Comparison of ENCODE assay signal across 11 cellular contexts in the genomic region with DNA sequence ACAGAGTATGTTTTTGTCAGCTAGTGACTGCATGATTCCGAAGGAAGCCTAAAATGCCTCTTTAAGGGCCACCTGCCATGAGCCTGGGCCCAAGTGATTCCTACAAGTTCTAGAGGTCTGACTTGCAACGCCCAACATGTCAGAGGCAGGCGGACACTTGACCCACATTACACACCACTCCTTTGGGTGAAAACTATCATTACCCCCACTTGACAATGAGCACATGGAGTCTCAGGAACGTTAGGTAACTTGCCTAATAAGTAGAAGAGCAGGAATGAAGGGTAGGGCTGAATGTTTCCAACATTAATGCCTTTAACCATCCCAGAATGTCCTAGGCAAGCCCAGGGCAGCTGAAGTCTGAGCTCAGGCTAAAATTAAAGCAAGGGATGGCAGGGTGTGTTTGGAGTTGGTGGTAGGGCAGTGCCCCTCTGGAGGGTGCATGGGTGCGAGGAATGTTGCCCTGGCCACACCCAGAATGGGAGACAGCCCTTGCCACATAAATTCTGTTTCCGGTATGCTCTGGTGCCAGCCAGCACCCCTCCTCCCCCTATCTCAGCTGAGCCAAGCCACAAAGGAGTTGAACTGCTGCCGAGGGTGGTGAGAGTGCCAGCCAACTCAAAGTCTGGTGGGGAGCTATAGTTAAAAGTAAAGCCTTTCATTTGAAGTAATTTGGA. TPM values are rescaled to one million over a fixed set of nuclear protein-coding genes. Genes with fewer than 3 reads are reported as not detected.
DNase-seq lines count a peak whose midpoint lies in the region; ATAC-seq, FAIRE-seq and TF ChIP-seq lines count a peak whose summit lies in the region.
"Had no signal": no experiment of that assay in that cellular context is flagged by ENCODE, and none has a peak within 500 bp of the region (broad histone marks: within the 10 kb centered on the region; RNA-seq: fewer than 3 reads in every experiment).

No MANE protein-coding gene starts in this region.

- H3K27me3 Mint-ChIP-seq in astrocyte (ENCODE audit: low read depth, unreplicated experiment), result peaks cover 15% of the 10 kb centered on the region
- no peaks in the 10 kb centered on the region for H3K27me3 Mint-ChIP-seq in activated T-helper 2 cell treated with anti-CD3 and anti-CD28 coated beads, Interferon-gamma antibody, Interleukin-2, Interleukin-4, amounts not matched to agents 10 μg/mL and 5 μg/mL and 100 μg/mL, durations not matched to agents 14 hours and 24 hours and 36 hours (ENCODE audit: low read depth)

- peaks cover 3% of the 10 kb centered on the region for H3K27me3 ChIP-seq in astrocyte (ENCODE audit: insufficient read depth, low read length)
- no peaks in the 10 kb centered on the region for H3K27me3 ChIP-seq in lower lobe of right lung (ENCODE audit: low read depth)
- H3K27me3 ChIP-seq in adrenal gland, result no peaks in the 10 kb centered on the region

- H3K4me3 Mint-ChIP-seq in astrocyte (ENCODE audit: unreplicated experiment), result no peak overlapping the region
- no peak overlapping the region for H3K4me3 Mint-ChIP-seq in activated T-helper 2 cell treated with anti-CD3 and anti-CD28 coated beads, Interferon-gamma antibody, Interleukin-2, Interleukin-4, amounts not matched to agents 10 μg/mL and 5 μg/mL and 100 μg/mL, durations not matched to agents 14 hours and 24 hours and 36 hours (ENCODE audit: low read depth)

- no peaks in the 10 kb centered on the region for H3K36me3 Mint-ChIP-seq in astrocyte (ENCODE audit: low read depth, unreplicated experiment)
- H3K36me3 Mint-ChIP-seq in activated T-helper 2 cell treated with anti-CD3 and anti-CD28 coated beads, Interferon-gamma antibody, Interleukin-2, Interleukin-4, amounts not matched to agents 10 μg/mL and 5 μg/mL and 100 μg/mL, durations not matched to agents 14 hours and 24 hours and 36 hours (ENCODE audit: low read depth), result no peaks in the 10 kb centered on the region

- H3K36me3 ChIP-seq in astrocyte (ENCODE audit: insufficient read depth, low read length) (no peaks in the 10 kb centered on the region), lower lobe of right lung (no peaks in the 10 kb centered on the region), adrenal gland (replicated peaks in 1 of 2) (no peaks in the 10 kb centered on the region)

- H2AFZ ChIP-seq in astrocyte (ENCODE audit: low read depth, low read length), result no peak overlapping the region

- FAIRE-seq in astrocyte (lab: Jason Lieb, UNC), result no peak

- no peaks in the 10 kb centered on the region for H3K4me1 Mint-ChIP-seq in astrocyte (ENCODE audit: low read depth, unreplicated experiment)
- H3K4me1 Mint-ChIP-seq in activated T-helper 2 cell treated with anti-CD3 and anti-CD28 coated beads, Interferon-gamma antibody, Interleukin-2, Interleukin-4, amounts not matched to agents 10 μg/mL and 5 μg/mL and 100 μg/mL, durations not matched to agents 14 hours and 24 hours and 36 hours (ENCODE audit: low read depth), result peaks cover 46% of the 10 kb centered on the region

- H3K4me1 ChIP-seq in astrocyte (ENCODE audit: insufficient read depth, low read length), result no peaks in the 10 kb centered on the region
- peaks cover 31% of the 10 kb centered on the region for H3K4me1 ChIP-seq in lower lobe of right lung
- no peaks in the 10 kb centered on the region for H3K4me1 ChIP-seq in adrenal gland (replicated peaks in 1 of 2)

- intact Hi-C loops in lower lobe of right lung (cut with DNase I) (no loop called here), adrenal gland (cut with DNase I) (no loop called here)
- intact Hi-C loops in activated T-helper 2 cell treated with anti-CD3 and anti-CD28 coated beads, Interferon-gamma antibody, Interleukin-2, Interleukin-4, amounts not matched to agents 10 μg/mL and 5 μg/mL and 100 μg/mL, durations not matched to agents 14 hours and 24 hours and 36 hours (cut with micrococcal nuclease), result no loop called here

- peak; percentile 90 to 93 for ATAC-seq in lower lobe of right lung
- ATAC-seq in GM18868 (IDR thresholded peaks at IDR 0.05; ENCODE audit: unreplicated experiment), result no peak

- no peaks in the 10 kb centered on the region for H4K20me1 ChIP-seq in astrocyte (ENCODE audit: insufficient read depth, low read length)

- H3K27ac ChIP-seq in astrocyte (ENCODE audit: low read depth, low read length), result no peak overlapping the region
- H3K27ac ChIP-seq in lower lobe of right lung, result peak overlapping the region; percentile 82
- H3K27ac ChIP-seq in adrenal gland, result no peak overlapping the region

- no peak overlapping the region for H3K4me3 ChIP-seq in astrocyte (ENCODE audit: insufficient read depth, low read depth, low read length)
- no peak overlapping the region for H3K4me3 ChIP-seq in lower lobe of right lung
- H3K4me3 ChIP-seq in adrenal gland, result no peak overlapping the region

- TF ChIP-seq CTCF in astrocyte (IDR thresholded peaks at IDR 0.05; ENCODE audit: insufficient read depth, low read depth, low read length) (no peak), lower lobe of right lung (IDR thresholded peaks at IDR 0.05) (no peak), adrenal gland (IDR thresholded peaks at IDR 0.05) (no peak)

- H3K27ac Mint-ChIP-seq in astrocyte (ENCODE audit: unreplicated experiment), result no peak overlapping the region
- no peak overlapping the region for H3K27ac Mint-ChIP-seq in activated T-helper 2 cell treated with anti-CD3 and anti-CD28 coated beads, Interferon-gamma antibody, Interleukin-2, Interleukin-4, amounts not matched to agents 10 μg/mL and 5 μg/mL and 100 μg/mL, durations not matched to agents 14 hours and 24 hours and 36 hours

- peak overlapping the region; percentile 8 for H3K4me2 ChIP-seq in astrocyte (ENCODE audit: low read length)

- H3K9me3 ChIP-seq in astrocyte (ENCODE audit: insufficient read depth, low read depth, low read length) (no peaks in the 10 kb centered on the region), lower lobe of right lung (no peaks in the 10 kb centered on the region), adrenal gland (replicated peaks in 1 of 3) (no peaks in the 10 kb centered on the region)

- DNase-seq in A172 (ENCODE audit: low spot score), result peak; percentile 58
- DNase-seq in H4 (ENCODE audit: low spot score), result peak; percentile 74
- DNase-seq in astrocyte (ENCODE audit: low read depth), result no peak
- peak; percentile 83 for DNase-seq in lower lobe of right lung
- no peak for DNase-seq in activated T-helper 2 cell treated with anti-CD3 and anti-CD28 coated beads, Interferon-gamma antibody, Interleukin-2, Interleukin-4, amounts not matched to agents 10 μg/mL and 5 μg/mL and 100 μg/mL, durations not matched to agents 14 hours and 24 hours and 36 hours (ENCODE audit: low spot score)
- DNase-seq in adrenal gland, result no peak
- DNase-seq in UCSD-AML1 (lab: John Stamatoyannopoulos, UW; ENCODE audit: unreplicated experiment), result no peak
- DNase-seq: NCI-H510A had no signal

- TF ChIP-seq POLR2A in adrenal gland (IDR thresholded peaks at IDR 0.05), result no peak

- H3K9me3 Mint-ChIP-seq in astrocyte (ENCODE audit: unreplicated experiment), result no peaks in the 10 kb centered on the region
- no peaks in the 10 kb centered on the region for H3K9me3 Mint-ChIP-seq in activated T-helper 2 cell treated with anti-CD3 and anti-CD28 coated beads, Interferon-gamma antibody, Interleukin-2, Interleukin-4, amounts not matched to agents 10 μg/mL and 5 μg/mL and 100 μg/mL, durations not matched to agents 14 hours and 24 hours and 36 hours

- WGBS in adrenal gland, 4 donors, result 75 to 80% (median 79%) methylated on average over 6 to 7 of the region's 7 CpGs

- H3K79me2 ChIP-seq in astrocyte (ENCODE audit: insufficient read depth, low read length), result no peaks in the 10 kb centered on the region

- no peak overlapping the region for H3K9ac ChIP-seq in astrocyte (ENCODE audit: low read length)

RNA-seq across cellular contexts. Expression of gene PLAAT2, which starts 2.5 kb away (rescaled TPM):
- total RNA-seq in A172 (2014; rRNA removed; shearing (Covaris generic)), result 0.28 TPM in 1 of 2 replicates, not detected in the other
- not detected in 2 replicates for total RNA-seq in H4 (2014; rRNA removed; shearing (Covaris generic))
- total RNA-seq in astrocyte, result 0.52 TPM in 1 of 2 replicates, not detected in the other
- total RNA-seq in lower lobe of right lung, result 2.9 TPM
- total RNA-seq in activated T-helper 2 cell treated with anti-CD3 and anti-CD28 coated beads, Interferon-gamma antibody, Interleukin-2, Interleukin-4, amounts not matched to agents 10 μg/mL and 5 μg/mL and 100 μg/mL, durations not matched to agents 14 hours and 24 hours and 36 hours, result not detected in 2 replicates
- not detected for total RNA-seq in adrenal gland
- polyA plus RNA-seq in adrenal gland, result under 1 TPM in 1 of 3 donors, not detected in 2; 0.30 TPM
- total RNA-seq: mononuclear cell had no signal

RNA-seq across cellular contexts. Expression of gene PLAAT4, which starts 24.0 kb away (rescaled TPM):
- 11.9 and 22.4 TPM in 2 replicates for total RNA-seq in A172 (2014; rRNA removed; shearing (Covaris generic))
- 49.3 and 72.0 TPM in 2 replicates for total RNA-seq in H4 (2014; rRNA removed; shearing (Covaris generic))
- total RNA-seq in astrocyte (4.9 and 7.8 TPM in 2 replicates), lower lobe of right lung (150 TPM), adrenal gland (10 to 100 TPM; 11.5 to 49.5 (median 27.1) TPM)
- 41.4 and 45.7 TPM in 2 replicates for total RNA-seq in activated T-helper 2 cell treated with anti-CD3 and anti-CD28 coated beads, Interferon-gamma antibody, Interleukin-2, Interleukin-4, amounts not matched to agents 10 μg/mL and 5 μg/mL and 100 μg/mL, durations not matched to agents 14 hours and 24 hours and 36 hours
- 10 to 100 TPM; 12.4 to 38.0 (median 30.0) TPM for polyA plus RNA-seq in adrenal gland

RNA-seq across cellular contexts. Expression of gene PLAAT3, which starts 53.6 kb away (rescaled TPM):
- total RNA-seq in A172 (2014; rRNA removed; shearing (Covaris generic)), result 45.4 and 60.1 TPM in 2 replicates
- total RNA-seq in H4 (2014; rRNA removed; shearing (Covaris generic)), result 4.7 and 9.0 TPM in 2 replicates
- total RNA-seq in astrocyte (11.5 and 15.5 TPM in 2 replicates), lower lobe of right lung (81.9 TPM), adrenal gland (10 to 100 TPM; 31.8 to 79.7 (median 59.7) TPM)
- 15.2 and 17.3 TPM in 2 replicates for total RNA-seq in activated T-helper 2 cell treated with anti-CD3 and anti-CD28 coated beads, Interferon-gamma antibody, Interleukin-2, Interleukin-4, amounts not matched to agents 10 μg/mL and 5 μg/mL and 100 μg/mL, durations not matched to agents 14 hours and 24 hours and 36 hours
- 100 to 1,000 TPM in 1 of 3 donors, 10 to 100 TPM in 2; 34.8 to 138 (median 41.1) TPM for polyA plus RNA-seq in adrenal gland

RNA-seq across cellular contexts. Expression of gene LGALS12, which starts 54.8 kb away (rescaled TPM):
- total RNA-seq in A172 (2014; rRNA removed; shearing (Covaris generic)), result not detected in 2 replicates
- 0.80 and 1.4 TPM in 2 replicates for total RNA-seq in H4 (2014; rRNA removed; shearing (Covaris generic))
- total RNA-seq in astrocyte (not detected in 2 replicates), lower lobe of right lung (0.68 TPM), adrenal gland (1 to 10 TPM in 3 of 8 donors, under 1 TPM in 4, not detected in 1; 0.15 to 3.0 (median 0.41) TPM)
- total RNA-seq in activated T-helper 2 cell treated with anti-CD3 and anti-CD28 coated beads, Interferon-gamma antibody, Interleukin-2, Interleukin-4, amounts not matched to agents 10 μg/mL and 5 μg/mL and 100 μg/mL, durations not matched to agents 14 hours and 24 hours and 36 hours, result 1.1 and 1.4 TPM in 2 replicates
- polyA plus RNA-seq in adrenal gland, result 10 to 100 TPM in 1 of 3 donors, under 1 TPM in 2; 0.11 to 15.5 (median 0.64) TPM
- total RNA-seq: temporal lobe had no signal

Comparison
In these comparisons a context has a peak if more than half of its experiments do, and no peak if none do; other contexts are left out.
1. DNase-seq: peak in A172 (single experiment), H4 (single experiment) and lower lobe of right lung (single experiment); none in astrocyte (single experiment), activated T-helper 2 cell treated with anti-CD3 and anti-CD28 coated beads, Interferon-gamma antibody, Interleukin-2, Interleukin-4, amounts not matched to agents 10 μg/mL and 5 μg/mL and 100 μg/mL, durations not matched to agents 14 hours and 24 hours and 36 hours (single experiment), adrenal gland (0 of 7) and UCSD-AML1 (single experiment).